ENCODE assay signal across 8 cellular contexts in the genomic region with DNA sequence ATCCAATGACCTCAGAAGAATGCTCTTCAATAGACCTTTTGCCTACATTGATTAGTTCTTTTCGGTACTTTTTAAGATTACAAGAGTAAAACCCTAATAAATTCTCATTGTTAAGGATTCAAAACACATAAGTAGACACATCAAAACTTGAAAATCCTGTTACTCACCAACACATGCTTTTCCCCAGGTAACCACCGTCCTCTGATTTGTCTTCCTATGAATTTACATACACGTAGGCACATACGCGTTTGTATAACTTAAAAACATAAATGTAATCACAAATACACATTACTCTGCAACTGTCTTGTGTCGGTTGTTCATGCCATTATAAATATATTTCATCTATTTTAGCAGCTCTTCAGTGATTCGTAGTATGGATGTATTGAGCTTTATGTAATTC. TPM values are rescaled to one million over a fixed set of nuclear protein-coding genes. Genes with fewer than 3 reads are reported as not detected.
DNase-seq lines count a peak whose midpoint lies in the region; ATAC-seq and TF ChIP-seq lines count a peak whose summit lies in the region.

No MANE protein-coding gene starts in this region.

- POLR2A ChIA-PET in activated naive CD8-positive, alpha-beta T cell treated with anti-CD3 and anti-CD28 coated beads, Interleukin-2, amount 10 ng/mL, durations not matched to agents 7 days and 5 days (lab: Charles Lee) = interaction anchor here (1.3 to 2.2 kb wide), 3 partner anchors 10 to 1141 kb away, joined by 3 to 7 read pairs (median 5); a partner anchor contains a TSS

- in situ Hi-C loops in transverse colon (cut with MboI; ENCODE audit: low pct_ligation_motif_present in 1 of 4, low pct_unique_long_range_greater_than_20kb in 1 of 4, low sequenced_read_pairs in 3 of 4) = loop anchor here in 1 of 4 donors (25.0 kb wide), 1 partner anchor 1144 kb away; a partner anchor contains a TSS

- H3K4me1 ChIP-seq in cardiac muscle cell (ENCODE audit: low read depth) (peaks cover 20% of the 10 kb centered on the region), right lobe of liver (peaks cover 0 to 30% (median 3%) of the 10 kb centered on the region in 4 donors), transverse colon (peaks cover 0 to 41% (median 25%) of the 10 kb centered on the region in 4 donors)

- ATAC-seq in left cardiac atrium (no peak), right lobe of liver (no peak), HG03175 (IDR thresholded peaks at IDR 0.05; ENCODE audit: unreplicated experiment) (no peak)
- no peak for ATAC-seq in activated naive CD8-positive, alpha-beta T cell treated with anti-CD3 and anti-CD28 coated beads, Interleukin-2, amount 10 ng/mL, durations not matched to agents 7 days and 5 days (ENCODE audit: low read depth)

- WGBS in right lobe of liver (ENCODE audit: insufficient coverage, low coverage, low lambda C conversion rate, missing lambda C conversion rate) = 18% methylated on average over 7 of the region's 7 CpGs
- 27 to 37% methylated on average over 7 of the region's 7 CpGs for WGBS in transverse colon (ENCODE audit: low coverage in 1 of 2), 2 donors

- H3K27ac ChIP-seq in cardiac muscle cell (no peak overlapping the region), right lobe of liver (peak overlapping the region in 1 of 3 donors; percentile 58), transverse colon (peak overlapping the region in 2 of 4 donors; percentile 98 to 100)

- DNase-seq in cardiac muscle cell (ENCODE audit: low read depth in 1 of 2, low spot score in 1 of 2) (no peak), left cardiac atrium (no peak), right lobe of liver (no peak), transverse colon (no peak), activated gamma-delta T cell treated with Interleukin-2 at 50 U/mL for 16 hours (no peak), cortex of kidney (lab: John Stamatoyannopoulos, UW) (no peak)
- no peak for DNase-seq in activated naive CD8-positive, alpha-beta T cell treated with anti-CD3 and anti-CD28 coated beads, Interleukin-2, amount 10 ng/mL, durations not matched to agents 7 days and 5 days

- intact Hi-C loops in left cardiac atrium (cut with DNase I) (no loop called here), right lobe of liver (cut with DNase I) (no loop called here), transverse colon (cut with DNase I; ENCODE audit: low total_unique reads) (no loop called here)

- H3K9me3 Mint-ChIP-seq in activated naive CD8-positive, alpha-beta T cell treated with anti-CD3 and anti-CD28 coated beads, Interleukin-2, amount 10 ng/mL, durations not matched to agents 7 days and 5 days = no peaks in the 10 kb centered on the region

- H3K4me3 ChIP-seq in cardiac muscle cell (peak overlapping the region; percentile 79), right lobe of liver (peak overlapping the region; percentile 60 to 91 (median 91)), transverse colon (peak overlapping the region in 3 of 4 donors; percentile 84 to 98 (median 88))

- H3K9me3 ChIP-seq in cardiac muscle cell (ENCODE audit: low read depth) (no peaks in the 10 kb centered on the region), right lobe of liver (no peaks in the 10 kb centered on the region), transverse colon (no peaks in the 10 kb centered on the region)

- no peaks in the 10 kb centered on the region for H3K27me3 ChIP-seq in cardiac muscle cell
- no peaks in the 10 kb centered on the region for H3K27me3 ChIP-seq in right lobe of liver
- peaks cover 7% of the 10 kb centered on the region for H3K27me3 ChIP-seq in transverse colon

- TF ChIP-seq CTCF in cardiac muscle cell (IDR thresholded peaks at IDR 0.05; ENCODE audit: low read depth, low read length) (no peak), right lobe of liver (IDR thresholded peaks at IDR 0.05) (no peak), transverse colon (IDR thresholded peaks at IDR 0.05) (no peak)

- peaks cover 29% of the 10 kb centered on the region for H3K4me1 Mint-ChIP-seq in activated naive CD8-positive, alpha-beta T cell treated with anti-CD3 and anti-CD28 coated beads, Interleukin-2, amount 10 ng/mL, durations not matched to agents 7 days and 5 days

- no peak overlapping the region for H3K27ac Mint-ChIP-seq in activated naive CD8-positive, alpha-beta T cell treated with anti-CD3 and anti-CD28 coated beads, Interleukin-2, amount 10 ng/mL, durations not matched to agents 7 days and 5 days

- H3K4me3 Mint-ChIP-seq in activated naive CD8-positive, alpha-beta T cell treated with anti-CD3 and anti-CD28 coated beads, Interleukin-2, amount 10 ng/mL, durations not matched to agents 7 days and 5 days = peak overlapping the region; percentile 97

- H3K36me3 ChIP-seq in cardiac muscle cell (no peaks in the 10 kb centered on the region), right lobe of liver (no peaks in the 10 kb centered on the region), transverse colon (no peaks in the 10 kb centered on the region)

- peaks cover 22% of the 10 kb centered on the region for H3K27me3 Mint-ChIP-seq in activated naive CD8-positive, alpha-beta T cell treated with anti-CD3 and anti-CD28 coated beads, Interleukin-2, amount 10 ng/mL, durations not matched to agents 7 days and 5 days

- peaks cover 8% of the 10 kb centered on the region for H3K36me3 Mint-ChIP-seq in activated naive CD8-positive, alpha-beta T cell treated with anti-CD3 and anti-CD28 coated beads, Interleukin-2, amount 10 ng/mL, durations not matched to agents 7 days and 5 days

- TF ChIP-seq EP300 in transverse colon (IDR thresholded peaks at IDR 0.05; ENCODE audit: low read depth) = no peak

- TF ChIP-seq POLR2A in right lobe of liver (IDR thresholded peaks at IDR 0.05) (no peak), transverse colon (IDR thresholded peaks at IDR 0.05) (no peak)

RNA-seq across cellular contexts. Expression of a gene that starts 0.9 kb away (rescaled TPM):
- total RNA-seq in cardiac muscle cell (12.3 and 18.5 TPM in 2 replicates), left cardiac atrium (10 to 100 TPM; 23.1 to 28.9 TPM), right lobe of liver (10 to 100 TPM; 24.4 to 51.4 (median 36.2) TPM), transverse colon (10 to 100 TPM; 18.0 to 70.3 (median 44.3) TPM)
- 24.1 and 41.1 TPM in 2 replicates for polyA plus RNA-seq in cardiac muscle cell
- 10 to 100 TPM; 48.3 to 49.8 TPM for total RNA-seq in activated naive CD8-positive, alpha-beta T cell treated with anti-CD3 and anti-CD28 coated beads, Interleukin-2, amount 10 ng/mL, durations not matched to agents 7 days and 5 days

RNA-seq across cellular contexts. Expression of a gene that starts 22.4 kb away (rescaled TPM):
- 0.14 and 0.63 TPM in 2 replicates for total RNA-seq in cardiac muscle cell
- 0.12 and 2.3 TPM in 2 replicates for polyA plus RNA-seq in cardiac muscle cell
- total RNA-seq in left cardiac atrium = 1 to 10 TPM; 7.4 to 9.0 TPM
- 1 to 10 TPM in 1 of 2 experiments, under 1 TPM in 1; 0.14 to 1.2 TPM for total RNA-seq in activated naive CD8-positive, alpha-beta T cell treated with anti-CD3 and anti-CD28 coated beads, Interleukin-2, amount 10 ng/mL, durations not matched to agents 7 days and 5 days
- under 1 TPM; 0.15 to 0.90 (median 0.28) TPM for total RNA-seq in right lobe of liver
- 1 to 10 TPM in 3 of 4 donors, under 1 TPM in 1; 0.37 to 4.8 (median 2.3) TPM for total RNA-seq in transverse colon
